16 cellular contexts compared by ENCODE assay signal in the genomic region with DNA sequence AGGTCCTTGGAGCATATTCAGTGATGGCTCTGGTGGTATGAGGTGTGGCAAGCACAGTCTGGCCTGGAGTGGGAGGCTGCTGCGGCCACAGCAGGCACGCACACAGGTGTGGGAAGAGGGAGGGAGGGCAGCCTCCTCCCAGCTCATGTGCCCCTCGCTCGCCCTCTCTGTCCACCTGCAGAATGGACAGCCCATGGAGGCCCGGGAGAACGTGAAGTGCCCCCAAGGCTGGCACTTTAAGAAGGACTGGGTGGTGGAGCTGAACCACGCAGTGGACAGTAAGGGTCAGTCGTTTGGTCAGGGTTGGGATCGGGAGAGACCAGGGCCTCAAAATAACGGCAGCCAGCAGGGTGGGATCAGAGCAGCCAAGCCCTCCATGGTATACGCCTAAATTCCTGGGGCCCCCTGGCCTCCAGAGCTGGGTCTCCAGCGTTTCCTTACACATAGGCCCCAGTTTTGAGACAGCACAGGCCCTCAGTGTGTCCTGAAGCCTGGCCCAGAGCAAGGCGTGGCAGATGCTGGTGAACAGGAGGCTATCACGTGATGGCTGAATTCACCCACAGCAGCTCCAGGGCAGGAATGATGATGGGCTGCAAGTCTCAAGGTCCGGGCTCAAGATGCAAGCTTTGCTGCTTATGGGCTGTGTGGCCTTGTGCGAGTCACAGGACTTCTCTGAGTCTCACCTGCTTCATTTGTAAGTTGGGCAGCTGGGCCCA. TPM values are rescaled to one million over a fixed set of nuclear protein-coding genes. Genes with fewer than 3 reads are reported as not detected.
DNase-seq lines count a peak whose midpoint lies in the region; ATAC-seq, FAIRE-seq and TF ChIP-seq lines count a peak whose summit lies in the region.
"Had no signal": no experiment of that assay in that cellular context is flagged by ENCODE, and none has a peak within 500 bp of the region (broad histone marks: within the 10 kb centered on the region; RNA-seq: fewer than 3 reads in every experiment).

No MANE protein-coding gene starts in this region.

- CTCF ChIA-PET in HepG2 (lab: Yijun Ruan, JAX; ENCODE audit: low intra/inter-chr PET ratio, low total read pairs) (no interaction called here), SK-N-SH (lab: Yijun Ruan, JAX) (interaction anchor here (1.6 kb wide), 1 partner anchor 53 kb away, joined by 5 read pairs; no protein-coding TSS in a partner anchor)

- TF ChIP-seq EP300 in HepG2 (IDR thresholded peaks at IDR 0.05; ENCODE audit: low read depth in 2 of 2, low read length in 2 of 2) (no peak), HepG2 (CRISPR knock-in tag; IDR thresholded peaks at IDR 0.05; ENCODE audit: borderline replicate concordance) (no peak), sigmoid colon (IDR thresholded peaks at IDR 0.05) (no peak), SK-N-SH (IDR thresholded peaks at IDR 0.05; ENCODE audit: borderline replicate concordance in 1 of 2, low read depth in 1 of 2, low read length in 1 of 2) (no peak), transverse colon (IDR thresholded peaks at IDR 0.05; ENCODE audit: low read depth) (no peak)

- BruUV-seq in HepG2 (replicated peaks; lab: Mats Ljungman, UMichigan) = no TSS peak

- H3K4me3 ChIP-seq in HepG2 (replicated peaks in 1 of 3; ENCODE audit: insufficient read depth in 1 of 3, low read depth in 2 of 3, low read length in 3 of 3) (no peak overlapping the region), right lobe of liver (no peak overlapping the region), sigmoid colon (no peak overlapping the region), SK-N-SH (ENCODE audit: low read depth in 2 of 2, low read length in 1 of 2) (no peak overlapping the region), transverse colon (no peak overlapping the region)
- H3K4me3 ChIP-seq: BLaER1 treated with 17β-estradiol and CSF1 and Interleukin-3, amounts not matched to agents 10 nM and 100 nM; GM12878 had no signal

- H3F3A ChIP-seq in SK-N-SH (replicated peaks; ENCODE audit: insufficient read depth) = no peaks in the 10 kb centered on the region

- H3K4me1 ChIP-seq in HepG2 (ENCODE audit: insufficient read depth, low read length) (peaks cover 37% of the 10 kb centered on the region), right lobe of liver (no peaks in the 10 kb centered on the region), sigmoid colon (peaks cover 0 to 7% (median 6%) of the 10 kb centered on the region in 4 donors), SK-N-SH (ENCODE audit: control insufficient read depth in 1 of 2, insufficient read depth in 2 of 2, low read depth in 1 of 2, low read length in 1 of 2) (peaks cover 0 to 19% of the 10 kb centered on the region in 2 experiments; a peak in 1 of 4 replicates), transverse colon (no peaks in the 10 kb centered on the region)

- no peak for TF ChIP-seq CTCF in HepG2 (CRISPR knock-in tag; IDR thresholded peaks at IDR 0.05)
- TF ChIP-seq CTCF in right lobe of liver (IDR thresholded peaks at IDR 0.05) = no peak
- TF ChIP-seq CTCF in sigmoid colon (IDR thresholded peaks at IDR 0.05) = no peak
- no peak for TF ChIP-seq CTCF in SK-N-SH (IDR thresholded peaks at IDR 0.05)
- TF ChIP-seq CTCF in transverse colon (IDR thresholded peaks at IDR 0.05) = no peak

- H3K36me3 ChIP-seq in HepG2 (replicated peaks in 1 of 2; ENCODE audit: control insufficient read depth in 1 of 2, insufficient read depth in 2 of 2, low read length in 2 of 2) = no peaks in the 10 kb centered on the region
- H3K36me3 ChIP-seq in right lobe of liver = no peaks in the 10 kb centered on the region
- H3K36me3 ChIP-seq in sigmoid colon = no peaks in the 10 kb centered on the region
- H3K36me3 ChIP-seq in SK-N-SH (replicated peaks in 1 of 2; ENCODE audit: control insufficient read depth in 1 of 2, insufficient read depth in 2 of 2, low read length in 1 of 2) = no peaks in the 10 kb centered on the region
- H3K36me3 ChIP-seq in transverse colon = no peaks in the 10 kb centered on the region
- H3K36me3 ChIP-seq: BLaER1 treated with 17β-estradiol and CSF1 and Interleukin-3, amounts not matched to agents 10 nM and 100 nM had no signal

- ATAC-seq in HepG2 = no peak
- ATAC-seq in right lobe of liver = no peak
- ATAC-seq in left colon = peak; percentile 29
- ATAC-seq: GM12878 had no signal

- TF ChIP-seq RAD21 in HepG2 (CRISPR knock-in tag; IDR thresholded peaks at IDR 0.05) = no peak
- no peak for TF ChIP-seq RAD21 in SK-N-SH (IDR thresholded peaks at IDR 0.05; ENCODE audit: low read length)

- TF ChIP-seq POLR2A in HepG2 (IDR thresholded peaks at IDR 0.05; ENCODE audit: insufficient read depth in 1 of 2, low read depth in 2 of 2, low read length in 2 of 2) (no peak), right lobe of liver (IDR thresholded peaks at IDR 0.05) (no peak), sigmoid colon (IDR thresholded peaks at IDR 0.05) (no peak), transverse colon (IDR thresholded peaks at IDR 0.05) (no peak)

- H4K20me1 ChIP-seq in HepG2 (ENCODE audit: insufficient read depth, low read length) (no peaks in the 10 kb centered on the region), SK-N-SH (ENCODE audit: insufficient read depth) (no peaks in the 10 kb centered on the region)

- H3K27ac ChIP-seq in HepG2 (ENCODE audit: extremely low read length, insufficient read depth, low read length) = no peak overlapping the region
- no peak overlapping the region for H3K27ac ChIP-seq in right lobe of liver
- no peak overlapping the region for H3K27ac ChIP-seq in sigmoid colon
- no peak overlapping the region for H3K27ac ChIP-seq in SK-N-SH (ENCODE audit: low read depth in 2 of 2, low read length in 1 of 2)
- no peak overlapping the region for H3K27ac ChIP-seq in transverse colon
- H3K27ac ChIP-seq: BLaER1 treated with 17β-estradiol and CSF1 and Interleukin-3, amounts not matched to agents 10 nM and 100 nM had no signal

- no peaks in the 10 kb centered on the region for H3K9me2 ChIP-seq in SK-N-SH

- no peaks in the 10 kb centered on the region for H3K9me3 ChIP-seq in HepG2 (ENCODE audit: low read length)
- no peaks in the 10 kb centered on the region for H3K9me3 ChIP-seq in right lobe of liver
- no peaks in the 10 kb centered on the region for H3K9me3 ChIP-seq in sigmoid colon
- no peaks in the 10 kb centered on the region for H3K9me3 ChIP-seq in SK-N-SH
- H3K9me3 ChIP-seq in transverse colon = no peaks in the 10 kb centered on the region
- H3K9me3 ChIP-seq: BLaER1 treated with 17β-estradiol and CSF1 and Interleukin-3, amounts not matched to agents 10 nM and 100 nM had no signal

- intact Hi-C loops in HepG2 (cut with micrococcal nuclease; ENCODE audit: unreplicated experiment) = no loop called here
- intact Hi-C loops in right lobe of liver (cut with DNase I) = no loop called here
- intact Hi-C loops in left colon (cut with DNase I, micrococcal nuclease) = no loop called here
- intact Hi-C loops in sigmoid colon (cut with DNase I) = no loop called here
- intact Hi-C loops in transverse colon (cut with DNase I; ENCODE audit: low total_unique reads) = no loop called here

- H3K27me3 ChIP-seq in HepG2 (ENCODE audit: control insufficient read depth in 1 of 2, insufficient read depth in 2 of 2, low read length in 2 of 2) (peaks cover 8 to 27% of the 10 kb centered on the region in 2 experiments; a peak in 3 of 5 replicates), right lobe of liver (no peaks in the 10 kb centered on the region), sigmoid colon (peaks cover 0 to 17% (median 4%) of the 10 kb centered on the region in 3 donors), SK-N-SH (ENCODE audit: insufficient read depth) (no peaks in the 10 kb centered on the region), transverse colon (no peaks in the 10 kb centered on the region)
- H3K27me3 ChIP-seq: BLaER1 treated with 17β-estradiol and CSF1 and Interleukin-3, amounts not matched to agents 10 nM and 100 nM had no signal

- WGBS in HepG2 (ENCODE audit: low lambda C conversion rate) = 35% methylated on average over 11 of the region's 16 CpGs
- 76% methylated on average over 3 of the region's 16 CpGs for WGBS in right lobe of liver (ENCODE audit: insufficient coverage, low coverage, low lambda C conversion rate, missing lambda C conversion rate)
- WGBS in sigmoid colon, 2 donors = 82 to 90% methylated on average over 16 of the region's 16 CpGs
- 90% methylated on average over 10 of the region's 16 CpGs for WGBS in SK-N-SH (ENCODE audit: low lambda C conversion rate)
- WGBS in transverse colon (ENCODE audit: low coverage in 1 of 2), 2 donors = 86% methylated on average over 16 of the region's 16 CpGs; no CpG with 5 or more reads in 1 of the 2 donors

- POLR2A ChIA-PET in HepG2 (lab: Yijun Ruan, JAX) (interaction anchor here (1.1 kb wide), 1 partner anchor 53 kb away, joined by 4 read pairs; no protein-coding TSS in a partner anchor), SK-N-SH (lab: Yijun Ruan, JAX) (no interaction called here)

- H2AFZ ChIP-seq in HepG2 (ENCODE audit: low read length) = no peak overlapping the region
- H2AFZ ChIP-seq in SK-N-SH (ENCODE audit: low read depth) = no peak overlapping the region

- in situ Hi-C loops in HepG2 (cut with HindIII; ENCODE audit: extremely low pct_ligation_motif_present, low pct_unique_long_range_greater_than_20kb) (no loop called here), transverse colon (cut with MboI; ENCODE audit: low pct_ligation_motif_present in 1 of 4, low pct_unique_long_range_greater_than_20kb in 1 of 4, low sequenced_read_pairs in 3 of 4) (no loop called here)

- no peak for FAIRE-seq in HepG2 (lab: Jason Lieb, UNC)
- FAIRE-seq: GM12878, GM18507, H54 had no signal

- no peak for DNase-seq in HepG2 (ENCODE audit: low spot score)
- no peak for DNase-seq in right lobe of liver
- DNase-seq in left colon = no peak
- peak; percentile 51 for DNase-seq in sigmoid colon
- no peak for DNase-seq in SK-N-SH
- DNase-seq in transverse colon = no peak
- DNase-seq in NCI-H2227 treated with DMSO at 0.1 percent for 48 hours (lab: John Stamatoyannopoulos, UW) = no peak
- DNase-seq: ACHN; CD4-positive, CD25-positive, alpha-beta regulatory T cell; DMS79 had no signal

- H3K9ac ChIP-seq in HepG2 (ENCODE audit: insufficient read depth, low read depth, low read length) (no peak overlapping the region), SK-N-SH (no peak overlapping the region)
- H3K9ac ChIP-seq: BLaER1 treated with 17β-estradiol and CSF1 and Interleukin-3, amounts not matched to agents 10 nM and 100 nM had no signal

- no peaks in the 10 kb centered on the region for H3K79me2 ChIP-seq in HepG2 (ENCODE audit: insufficient read depth, low read length)
- H3K79me2 ChIP-seq in SK-N-SH (ENCODE audit: insufficient read depth) = no peaks in the 10 kb centered on the region

- H3K4me2 ChIP-seq in HepG2 (ENCODE audit: low read depth, low read length) (no peak overlapping the region), SK-N-SH (no peak overlapping the region)
- H3K4me2 ChIP-seq: BLaER1 treated with 17β-estradiol and CSF1 and Interleukin-3, amounts not matched to agents 10 nM and 100 nM had no signal

RNA-seq across cellular contexts. Expression of a gene that starts 47.9 kb away (rescaled TPM):
- 0.02 TPM in 1 of 2 replicates, not detected in the other for total RNA-seq in HepG2 (2016; rRNA removed; fragmentation: Illumina TruSeq; extraction: Trizol)
- total RNA-seq in HepG2 (2016; cell fraction: cytosol; rRNA removed; fragmentation: Illumina TruSeq; extraction: Trizol; ENCODE audit: low read depth) = not detected in 2 replicates
- 0.02 TPM in 1 of 2 replicates, not detected in the other for total RNA-seq in HepG2 (2016; cell fraction: insoluble cytoplasmic fraction; rRNA removed; fragmentation: Illumina TruSeq; extraction: Trizol)
- total RNA-seq in HepG2 (2016; cell fraction: membrane; rRNA removed; fragmentation: Illumina TruSeq; extraction: Trizol) = 0.03 TPM in 1 of 2 replicates, not detected in the other
- total RNA-seq in HepG2 (2016; cell fraction: nucleus; rRNA removed; fragmentation: Illumina TruSeq; extraction: Trizol) = 0.12 and 0.16 TPM in 2 replicates
- 0.08 and 0.22 TPM in 2 replicates for polyA plus RNA-seq in HepG2 (2011; rRNA removed)
- polyA plus RNA-seq in HepG2 (2011; cell fraction: cytosol; rRNA removed) = 0.01 and 0.03 TPM in 2 replicates
- polyA plus RNA-seq in HepG2 (2011; cell fraction: nucleus; rRNA removed) = 1.2 and 1.4 TPM in 2 replicates
- polyA plus RNA-seq in HepG2 (2012) = 0.09 and 0.15 TPM in 2 replicates
- polyA plus RNA-seq in HepG2 (2016; cell fraction: cytosol; fragmentation: Illumina TruSeq; extraction: Trizol; ENCODE audit: low read depth) = not detected in 2 replicates
- not detected in 2 replicates for polyA plus RNA-seq in HepG2 (2016; cell fraction: insoluble cytoplasmic fraction; fragmentation: Illumina TruSeq; extraction: Trizol; ENCODE audit: low read depth)
- not detected in 2 replicates for polyA plus RNA-seq in HepG2 (2016; cell fraction: membrane; fragmentation: Illumina TruSeq; extraction: Trizol; ENCODE audit: low read depth)
- 0.12 and 0.25 TPM in 2 replicates for polyA plus RNA-seq in HepG2 (2016; cell fraction: nucleus; fragmentation: Illumina TruSeq; extraction: Trizol; ENCODE audit: insufficient read depth, low read depth)
- 0.07 and 0.16 TPM in 2 replicates for polyA minus RNA-seq in HepG2 (2011; rRNA and poly(A)+ RNA removed; ENCODE audit: low replicate concordance)
- not detected in 2 replicates for polyA minus RNA-seq in HepG2 (2011; cell fraction: cytosol; rRNA and poly(A)+ RNA removed)
- 0.25 and 0.26 TPM in 2 replicates for polyA minus RNA-seq in HepG2 (2011; cell fraction: nucleus; rRNA and poly(A)+ RNA removed)
- total RNA-seq in right lobe of liver = not detected
- under 1 TPM in 1 of 2 donors, not detected in 1; 0.08 TPM for total RNA-seq in left colon
- total RNA-seq in sigmoid colon = under 1 TPM in 1 of 4 donors, not detected in 3; under 0.01 TPM
- polyA plus RNA-seq in sigmoid colon = under 1 TPM in 1 of 3 donors, not detected in 2; 0.01 TPM
- 0.02 TPM in 1 of 2 replicates, not detected in the other for polyA plus RNA-seq in SK-N-SH (2012; rRNA removed)
- polyA plus RNA-seq in SK-N-SH (2012; cell fraction: cytosol; rRNA removed) = 0.01 TPM in 1 of 2 replicates, not detected in the other
- polyA plus RNA-seq in SK-N-SH (2012; cell fraction: nucleus; rRNA removed) = 0.02 and 0.06 TPM in 2 replicates
- not detected for total RNA-seq in transverse colon
- total RNA-seq: CD4-positive, CD25-positive, alpha-beta regulatory T cell; G401; GM12878 had no signal
- polyA plus RNA-seq: GM12878, IgD-negative memory B cell had no signal

RNA-seq across cellular contexts. Expression of a gene that starts 49.4 kb away (rescaled TPM):
- total RNA-seq in HepG2 (2016; rRNA removed; fragmentation: Illumina TruSeq; extraction: Trizol) (27.7 and 57.9 TPM in 2 replicates), right lobe of liver (10 to 100 TPM in 3 of 6 experiments, 1 to 10 TPM in 3; 5.5 to 17.8 (median 11.3) TPM), left colon (10 to 100 TPM; 14.6 to 16.3 TPM), sigmoid colon (10 to 100 TPM; 11.9 to 23.2 (median 17.2) TPM), transverse colon (10 to 100 TPM; 16.7 to 27.3 (median 19.0) TPM)
- total RNA-seq in HepG2 (2016; cell fraction: cytosol; rRNA removed; fragmentation: Illumina TruSeq; extraction: Trizol; ENCODE audit: low read depth) = 5.3 and 5.5 TPM in 2 replicates
- 29.7 and 60.7 TPM in 2 replicates for total RNA-seq in HepG2 (2016; cell fraction: insoluble cytoplasmic fraction; rRNA removed; fragmentation: Illumina TruSeq; extraction: Trizol)
- total RNA-seq in HepG2 (2016; cell fraction: membrane; rRNA removed; fragmentation: Illumina TruSeq; extraction: Trizol) = 15.8 and 16.4 TPM in 2 replicates
- 44.6 and 50.0 TPM in 2 replicates for total RNA-seq in HepG2 (2016; cell fraction: nucleus; rRNA removed; fragmentation: Illumina TruSeq; extraction: Trizol)
- polyA plus RNA-seq in HepG2 (2011; rRNA removed) (35.5 and 39.1 TPM in 2 replicates), sigmoid colon (10 to 100 TPM in 1 of 3 donors, 1 to 10 TPM in 2; 3.6 to 14.0 (median 5.1) TPM), SK-N-SH (2012; rRNA removed) (17.7 and 21.9 TPM in 2 replicates)
- polyA plus RNA-seq in HepG2 (2011; cell fraction: cytosol; rRNA removed) = 35.1 and 42.4 TPM in 2 replicates
- 15.9 and 18.6 TPM in 2 replicates for polyA plus RNA-seq in HepG2 (2011; cell fraction: nucleus; rRNA removed)
- 26.8 and 32.8 TPM in 2 replicates for polyA plus RNA-seq in HepG2 (2012)
- 4.4 and 4.8 TPM in 2 replicates for polyA plus RNA-seq in HepG2 (2016; cell fraction: cytosol; fragmentation: Illumina TruSeq; extraction: Trizol; ENCODE audit: low read depth)
- 22.3 and 26.0 TPM in 2 replicates for polyA plus RNA-seq in HepG2 (2016; cell fraction: insoluble cytoplasmic fraction; fragmentation: Illumina TruSeq; extraction: Trizol; ENCODE audit: low read depth)
- 8.6 and 9.7 TPM in 2 replicates for polyA plus RNA-seq in HepG2 (2016; cell fraction: membrane; fragmentation: Illumina TruSeq; extraction: Trizol; ENCODE audit: low read depth)
- 59.0 and 65.6 TPM in 2 replicates for polyA plus RNA-seq in HepG2 (2016; cell fraction: nucleus; fragmentation: Illumina TruSeq; extraction: Trizol; ENCODE audit: insufficient read depth, low read depth)
- polyA minus RNA-seq in HepG2 (2011; rRNA and poly(A)+ RNA removed; ENCODE audit: low replicate concordance) = 29.8 and 46.9 TPM in 2 replicates
- polyA minus RNA-seq in HepG2 (2011; cell fraction: cytosol; rRNA and poly(A)+ RNA removed) = 15.0 and 15.6 TPM in 2 replicates
- polyA minus RNA-seq in HepG2 (2011; cell fraction: nucleus; rRNA and poly(A)+ RNA removed) = 17.9 and 20.5 TPM in 2 replicates
- 15.2 and 18.0 TPM in 2 replicates for polyA plus RNA-seq in SK-N-SH (2012; cell fraction: cytosol; rRNA removed)
- polyA plus RNA-seq in SK-N-SH (2012; cell fraction: nucleus; rRNA removed) = 10.8 and 21.8 TPM in 2 replicates

RNA-seq across cellular contexts. Expression of a gene that starts 52.4 kb away (rescaled TPM):
- total RNA-seq in HepG2 (2016; rRNA removed; fragmentation: Illumina TruSeq; extraction: Trizol) (37.3 and 43.9 TPM in 2 replicates), right lobe of liver (10 to 100 TPM; 17.3 to 29.3 (median 21.6) TPM), left colon (10 to 100 TPM; 39.3 to 40.7 TPM), sigmoid colon (10 to 100 TPM; 35.4 to 55.0 (median 47.7) TPM), transverse colon (10 to 100 TPM; 45.6 to 59.9 (median 53.4) TPM)
- total RNA-seq in HepG2 (2016; cell fraction: cytosol; rRNA removed; fragmentation: Illumina TruSeq; extraction: Trizol; ENCODE audit: low read depth) = 7.8 and 8.3 TPM in 2 replicates
- 35.6 and 36.6 TPM in 2 replicates for total RNA-seq in HepG2 (2016; cell fraction: insoluble cytoplasmic fraction; rRNA removed; fragmentation: Illumina TruSeq; extraction: Trizol)
- 26.4 and 26.5 TPM in 2 replicates for total RNA-seq in HepG2 (2016; cell fraction: membrane; rRNA removed; fragmentation: Illumina TruSeq; extraction: Trizol)
- total RNA-seq in HepG2 (2016; cell fraction: nucleus; rRNA removed; fragmentation: Illumina TruSeq; extraction: Trizol) = 40.0 and 44.1 TPM in 2 replicates
- polyA plus RNA-seq in HepG2 (2011; rRNA removed) (20.8 and 28.2 TPM in 2 replicates), sigmoid colon (10 to 100 TPM; 12.0 to 24.2 (median 14.3) TPM), SK-N-SH (2012; rRNA removed) (10.1 and 10.7 TPM in 2 replicates)
- 17.0 and 17.8 TPM in 2 replicates for polyA plus RNA-seq in HepG2 (2011; cell fraction: cytosol; rRNA removed)
- polyA plus RNA-seq in HepG2 (2011; cell fraction: nucleus; rRNA removed) = 63.0 and 65.8 TPM in 2 replicates
- polyA plus RNA-seq in HepG2 (2012) = 28.9 and 35.1 TPM in 2 replicates
- 3.4 TPM in 2 replicates for polyA plus RNA-seq in HepG2 (2016; cell fraction: cytosol; fragmentation: Illumina TruSeq; extraction: Trizol; ENCODE audit: low read depth)
- polyA plus RNA-seq in HepG2 (2016; cell fraction: insoluble cytoplasmic fraction; fragmentation: Illumina TruSeq; extraction: Trizol; ENCODE audit: low read depth) = 26.9 and 34.3 TPM in 2 replicates
- 12.0 and 12.5 TPM in 2 replicates for polyA plus RNA-seq in HepG2 (2016; cell fraction: membrane; fragmentation: Illumina TruSeq; extraction: Trizol; ENCODE audit: low read depth)
- 50.8 and 58.3 TPM in 2 replicates for polyA plus RNA-seq in HepG2 (2016; cell fraction: nucleus; fragmentation: Illumina TruSeq; extraction: Trizol; ENCODE audit: insufficient read depth, low read depth)
- 85.2 and 180 TPM in 2 replicates for polyA minus RNA-seq in HepG2 (2011; rRNA and poly(A)+ RNA removed; ENCODE audit: low replicate concordance)
- polyA minus RNA-seq in HepG2 (2011; cell fraction: cytosol; rRNA and poly(A)+ RNA removed) = 19.0 and 20.2 TPM in 2 replicates
- polyA minus RNA-seq in HepG2 (2011; cell fraction: nucleus; rRNA and poly(A)+ RNA removed) = 73.1 and 81.1 TPM in 2 replicates
- polyA plus RNA-seq in SK-N-SH (2012; cell fraction: cytosol; rRNA removed) = 7.6 and 9.2 TPM in 2 replicates
- polyA plus RNA-seq in SK-N-SH (2012; cell fraction: nucleus; rRNA removed) = 34.3 and 42.0 TPM in 2 replicates
